ENCODE assay signal across 14 cellular contexts in genomic region chr3:58666683-58667082, GRCh38. TPM values are rescaled to one million over a fixed set of nuclear protein-coding genes. Genes with fewer than 3 reads are reported as not detected.
DNase-seq lines count a peak whose midpoint lies in the region; ATAC-seq and TF ChIP-seq lines count a peak whose summit lies in the region.
"Had no signal": no experiment of that assay in that cellular context is flagged by ENCODE, and none has a peak within 500 bp of the region (broad histone marks: within the 10 kb centered on the region; RNA-seq: fewer than 3 reads in every experiment).

A gene with protein sequence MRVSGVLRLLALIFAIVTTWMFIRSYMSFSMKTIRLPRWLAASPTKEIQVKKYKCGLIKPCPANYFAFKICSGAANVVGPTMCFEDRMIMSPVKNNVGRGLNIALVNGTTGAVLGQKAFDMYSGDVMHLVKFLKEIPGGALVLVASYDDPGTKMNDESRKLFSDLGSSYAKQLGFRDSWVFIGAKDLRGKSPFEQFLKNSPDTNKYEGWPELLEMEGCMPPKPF (minus strand): TSS chr3:58666774. CDS start chr3:58655563, 11,211 bp downstream.

- intact Hi-C loops in heart right ventricle (cut with DNase I), result no loop called here
- intact Hi-C loops in prostate gland (cut with DNase I), result no loop called here

- no peak within 1 kb of the TSS for H2AFZ ChIP-seq in MM.1S (ENCODE audit: low read length)

- H3K27ac ChIP-seq in HL-60 (replicated peaks), result no peak within 1 kb of the TSS
- peak within 1 kb of the TSS in 1 of 10 donors; percentile 62 for H3K27ac ChIP-seq in heart right ventricle
- no peak within 1 kb of the TSS for H3K27ac ChIP-seq in prostate gland
- H3K27ac ChIP-seq in MM.1S (ENCODE audit: low read length), result no peak within 1 kb of the TSS
- H3K27ac ChIP-seq: cardiac muscle cell had no signal

- no peak within 1 kb of the TSS for H3K4me3 ChIP-seq in HL-60 (replicated peaks; ENCODE audit: insufficient read depth, low read length)
- H3K4me3 ChIP-seq in heart right ventricle, result no peak within 1 kb of the TSS
- no peak within 1 kb of the TSS for H3K4me3 ChIP-seq in prostate gland
- H3K4me3 ChIP-seq in MM.1S (ENCODE audit: low read length), result no peak within 1 kb of the TSS
- H3K4me3 ChIP-seq: cardiac muscle cell had no signal

- no peaks in the 10 kb centered on the region for H3K9me3 ChIP-seq in heart right ventricle
- no peaks in the 10 kb centered on the region for H3K9me3 ChIP-seq in prostate gland
- H3K9me3 ChIP-seq in MM.1S (replicated peaks; ENCODE audit: insufficient read depth, low read length), result no peaks in the 10 kb centered on the region

- TF ChIP-seq CTCF in HL-60 (IDR thresholded peaks at IDR 0.05; ENCODE audit: insufficient read depth, low read length), result no peak
- TF ChIP-seq CTCF in heart right ventricle (IDR thresholded peaks at IDR 0.05), result no peak
- no peak for TF ChIP-seq CTCF in prostate gland (IDR thresholded peaks at IDR 0.05)
- TF ChIP-seq CTCF in MM.1S (IDR thresholded peaks at IDR 0.05; ENCODE audit: low read length), result no peak

- no peak within 1 kb of the TSS for H3K9ac ChIP-seq in MM.1S (ENCODE audit: low read length)

- peak; percentile 44 to 80 (median 67) for ATAC-seq in heart right ventricle
- ATAC-seq: naive thymus-derived CD8-positive, alpha-beta T cell had no signal

- 60 to 64% methylated on average over 6 of the region's 6 CpGs for WGBS in heart right ventricle, 2 donors
- 70% methylated on average over 6 of the region's 6 CpGs for WGBS in prostate gland

- no peak within 1 kb of the TSS for H3K4me2 ChIP-seq in MM.1S (ENCODE audit: low read depth, low read length)

- no peaks in the 10 kb centered on the region for H3K36me3 ChIP-seq in heart right ventricle
- no peaks in the 10 kb centered on the region for H3K36me3 ChIP-seq in prostate gland
- no peaks in the 10 kb centered on the region for H3K36me3 ChIP-seq in MM.1S (replicated peaks; ENCODE audit: insufficient read depth, low read length)
- H3K36me3 ChIP-seq: cardiac muscle cell had no signal

- H3K27me3 Mint-ChIP-seq in activated CD4-positive, alpha-beta memory T cell treated with anti-CD3 and anti-CD28 coated beads, Interleukin-2, amount 10 ng/mL, durations not matched to agents 7 days and 5 days, result peaks cover 3% of the 10 kb centered on the region
- H3K27me3 Mint-ChIP-seq: activated CD4-positive, alpha-beta T cell treated with anti-CD3 and anti-CD28 coated beads, Interleukin-2, amount 10 ng/mL, durations not matched to agents 7 days and 5 days had no signal

- H3K27me3 ChIP-seq in HL-60 (ENCODE audit: insufficient read depth, poor library complexity, severe bottlenecking), result no peaks in the 10 kb centered on the region
- peaks cover 0 to 7% (median 0%) of the 10 kb centered on the region in 7 donors for H3K27me3 ChIP-seq in heart right ventricle
- H3K27me3 ChIP-seq in prostate gland (replicated peaks; ENCODE audit: insufficient read depth), result no peaks in the 10 kb centered on the region
- H3K27me3 ChIP-seq in MM.1S (replicated peaks; ENCODE audit: insufficient read depth, low read length), result no peaks in the 10 kb centered on the region

- no peaks in the 10 kb centered on the region for H4K20me1 ChIP-seq in MM.1S (ENCODE audit: insufficient read depth, low read length)

- H3K4me1 ChIP-seq in heart right ventricle (peaks cover 0 to 10% (median 0%) of the 10 kb centered on the region in 9 donors), prostate gland (replicated peaks) (no peaks in the 10 kb centered on the region), MM.1S (ENCODE audit: low read length) (no peaks in the 10 kb centered on the region)

- H3K4me1 Mint-ChIP-seq in activated CD4-positive, alpha-beta memory T cell treated with anti-CD3 and anti-CD28 coated beads, Interleukin-2, amount 10 ng/mL, durations not matched to agents 7 days and 5 days, result no peaks in the 10 kb centered on the region
- H3K4me1 Mint-ChIP-seq: activated CD4-positive, alpha-beta T cell treated with anti-CD3 and anti-CD28 coated beads, Interleukin-2, amount 10 ng/mL, durations not matched to agents 7 days and 5 days; naive thymus-derived CD8-positive, alpha-beta T cell had no signal

- H3K4me3 Mint-ChIP-seq in activated CD4-positive, alpha-beta memory T cell treated with anti-CD3 and anti-CD28 coated beads, Interleukin-2, amount 10 ng/mL, durations not matched to agents 7 days and 5 days, result no peak within 1 kb of the TSS
- H3K4me3 Mint-ChIP-seq: activated CD4-positive, alpha-beta T cell treated with anti-CD3 and anti-CD28 coated beads, Interleukin-2, amount 10 ng/mL, durations not matched to agents 7 days and 5 days; naive thymus-derived CD8-positive, alpha-beta T cell had no signal

- no peaks in the 10 kb centered on the region for H3F3A ChIP-seq in MM.1S (ENCODE audit: insufficient read depth, low read length)

- no peaks in the 10 kb centered on the region for H3K36me3 Mint-ChIP-seq in activated CD4-positive, alpha-beta memory T cell treated with anti-CD3 and anti-CD28 coated beads, Interleukin-2, amount 10 ng/mL, durations not matched to agents 7 days and 5 days (ENCODE audit: low read depth)

- H3K9me2 ChIP-seq in MM.1S (replicated peaks; ENCODE audit: insufficient read depth, low read length), result no peaks in the 10 kb centered on the region

- H3K27ac Mint-ChIP-seq in activated CD4-positive, alpha-beta memory T cell treated with anti-CD3 and anti-CD28 coated beads, Interleukin-2, amount 10 ng/mL, durations not matched to agents 7 days and 5 days, result no peak within 1 kb of the TSS
- H3K27ac Mint-ChIP-seq: activated CD4-positive, alpha-beta T cell treated with anti-CD3 and anti-CD28 coated beads, Interleukin-2, amount 10 ng/mL, durations not matched to agents 7 days and 5 days; naive thymus-derived CD8-positive, alpha-beta T cell had no signal

- no peak for TF ChIP-seq POLR2A in prostate gland (IDR thresholded peaks at IDR 0.05)

- DNase-seq in HL-60 (ENCODE audit: low read depth in 1 of 2, low spot score in 1 of 2), result peak; percentile 18 to 78
- DNase-seq in SKM-1 (lab: John Stamatoyannopoulos, UW; ENCODE audit: unreplicated experiment), result peak; percentile 60
- peak in 1 of 2 donors; percentile 15 for DNase-seq in heart right ventricle
- peak; percentile 31 for DNase-seq in prostate gland (ENCODE audit: low spot score)
- no peak for DNase-seq in DMS 273 treated with DMSO at 0.1 percent for 48 hours (lab: John Stamatoyannopoulos, UW)
- no peak for DNase-seq in MM.1S
- no peak for DNase-seq in activated CD4-positive, alpha-beta memory T cell treated with anti-CD3 and anti-CD28 coated beads, Interleukin-2, amount 10 ng/mL, durations not matched to agents 7 days and 5 days
- DNase-seq in stimulated activated naive CD4-positive, alpha-beta T cell treated with Interleukin-2 at 50 U/mL for 16 hours (lab: John Stamatoyannopoulos, UW), result no peak
- DNase-seq: activated CD4-positive, alpha-beta T cell treated with anti-CD3 and anti-CD28 coated beads, Interleukin-2, amount 10 ng/mL, durations not matched to agents 7 days and 5 days; activated effector memory CD4-positive, alpha-beta T cell treated with Interleukin-2 at 50 U/mL for 16 hours; C1 segment of cervical spinal cord; naive thymus-derived CD8-positive, alpha-beta T cell; NCI-H510A treated with DMSO at 0.1 percent for 48 hours had no signal

- H3K9me3 Mint-ChIP-seq in activated CD4-positive, alpha-beta memory T cell treated with anti-CD3 and anti-CD28 coated beads, Interleukin-2, amount 10 ng/mL, durations not matched to agents 7 days and 5 days, result no peaks in the 10 kb centered on the region
- H3K9me3 Mint-ChIP-seq: activated CD4-positive, alpha-beta T cell treated with anti-CD3 and anti-CD28 coated beads, Interleukin-2, amount 10 ng/mL, durations not matched to agents 7 days and 5 days had no signal

- POLR2A ChIA-PET in activated CD4-positive, alpha-beta memory T cell treated with anti-CD3 and anti-CD28 coated beads, Interleukin-2, amount 10 ng/mL, durations not matched to agents 7 days and 5 days (lab: Charles Lee), result no interaction called here

- CTCF ChIA-PET in activated CD4-positive, alpha-beta memory T cell treated with anti-CD3 and anti-CD28 coated beads, Interleukin-2, amount 10 ng/mL, durations not matched to agents 7 days and 5 days (lab: Charles Lee), result no interaction called here

- H3K79me2 ChIP-seq in MM.1S (ENCODE audit: low read length), result no peaks in the 10 kb centered on the region

RNA-seq across cellular contexts. Expression of the gene that starts here (rescaled TPM):
- total RNA-seq in heart right ventricle, result not detected
- under 1 TPM; 0.07 to 0.37 TPM for polyA plus RNA-seq in heart right ventricle
- total RNA-seq in prostate gland, result 10 to 100 TPM in 1 of 2 donors, 1 to 10 TPM in 1; 4.7 to 11.6 TPM
- not detected for total RNA-seq in activated CD4-positive, alpha-beta memory T cell treated with anti-CD3 and anti-CD28 coated beads, Interleukin-2, amount 10 ng/mL, durations not matched to agents 7 days and 5 days
- total RNA-seq: activated CD4-positive, alpha-beta T cell treated with anti-CD3 and anti-CD28 coated beads, Interleukin-2, amount 10 ng/mL, durations not matched to agents 7 days and 5 days; naive thymus-derived CD8-positive, alpha-beta T cell had no signal
- polyA plus RNA-seq: cardiac muscle cell; naive thymus-derived CD8-positive, alpha-beta T cell had no signal

Comparison
In these comparisons a context has a peak if more than half of its experiments do, and no peak if none do; other contexts are left out.
1. RNA of the gene that starts here (total RNA-seq): 4.7 to 11.6 TPM in prostate gland; not detected in heart right ventricle and not detected in activated CD4-positive, alpha-beta memory T cell treated with anti-CD3 and anti-CD28 coated beads, Interleukin-2, amount 10 ng/mL, durations not matched to agents 7 days and 5 days; every median in the first group is over 4 times any median in the second.
2. Peak in ATAC-seq in heart right ventricle; RNA of the gene not detected or under 1 TPM.
3. DNase-seq: peak in HL-60 (2 of 2), SKM-1 (single experiment) and prostate gland (single experiment); none in DMS 273 treated with DMSO at 0.1 percent for 48 hours (single experiment), MM.1S (single experiment), activated CD4-positive, alpha-beta memory T cell treated with anti-CD3 and anti-CD28 coated beads, Interleukin-2, amount 10 ng/mL, durations not matched to agents 7 days and 5 days (single experiment) and stimulated activated naive CD4-positive, alpha-beta T cell treated with Interleukin-2 at 50 U/mL for 16 hours (single experiment).